8 cellular contexts compared by ENCODE assay signal in genomic region chr4:94208268-94208667, GRCh38. TPM values are rescaled to one million over a fixed set of nuclear protein-coding genes. Genes with fewer than 3 reads are reported as not detected.
DNase-seq lines count a peak whose midpoint lies in the region; ATAC-seq and TF ChIP-seq lines count a peak whose summit lies in the region.

No MANE protein-coding gene starts in this region.

- no peaks in the 10 kb centered on the region for H3K27me3 Mint-ChIP-seq in stimulated activated memory B cell treated with anti-CD40 and anti-IgM and Interleukin-4, amounts not matched to agents 10 μg/mL and 1 μg/mL and 100 μg/mL, for 72 hours

- H3K9me3 Mint-ChIP-seq in stimulated activated memory B cell treated with anti-CD40 and anti-IgM and Interleukin-4, amounts not matched to agents 10 μg/mL and 1 μg/mL and 100 μg/mL, for 72 hours = no peaks in the 10 kb centered on the region

- intact Hi-C loops in right cardiac atrium (cut with DNase I) = no loop called here

- H3K27ac ChIP-seq in WERI-Rb-1 (peak overlapping the region; percentile 98), right cardiac atrium (ENCODE audit: low read length) (peak overlapping the region; percentile 100)

- ATAC-seq in right cardiac atrium (no peak), GM21526 (IDR thresholded peaks at IDR 0.05; ENCODE audit: low FRiP score, unreplicated experiment) (no peak), left lobe of liver (no peak)
- ATAC-seq in stimulated activated memory B cell treated with anti-CD40 and anti-IgM and Interleukin-4, amounts not matched to agents 10 μg/mL and 1 μg/mL and 100 μg/mL, for 72 hours = no peak

- H3K4me1 Mint-ChIP-seq in stimulated activated memory B cell treated with anti-CD40 and anti-IgM and Interleukin-4, amounts not matched to agents 10 μg/mL and 1 μg/mL and 100 μg/mL, for 72 hours = peaks cover 29% of the 10 kb centered on the region

- H3K4me1 ChIP-seq in right cardiac atrium (ENCODE audit: control insufficient read depth, insufficient read depth, low read length) = peaks cover 1% of the 10 kb centered on the region

- TF ChIP-seq CTCF in WERI-Rb-1 (IDR thresholded peaks at IDR 0.05; ENCODE audit: low read depth, low read length) = no peak

- no peaks in the 10 kb centered on the region for H3K27me3 ChIP-seq in WERI-Rb-1 (ENCODE audit: insufficient read depth, low read depth, severe bottlenecking)
- H3K27me3 ChIP-seq in right cardiac atrium (ENCODE audit: control insufficient read depth, insufficient read depth) = no peaks in the 10 kb centered on the region

- peak overlapping the region; percentile 96 for H3K27ac Mint-ChIP-seq in stimulated activated memory B cell treated with anti-CD40 and anti-IgM and Interleukin-4, amounts not matched to agents 10 μg/mL and 1 μg/mL and 100 μg/mL, for 72 hours

- DNase-seq in NCI-H82 (lab: John Stamatoyannopoulos, UW) = peak; percentile 13
- DNase-seq in NCI-H82 treated with DMSO at 0.1 percent for 48 hours (lab: John Stamatoyannopoulos, UW; ENCODE audit: unreplicated experiment) = no peak
- no peak for DNase-seq in WERI-Rb-1
- DNase-seq in right cardiac atrium = no peak
- no peak for DNase-seq in stimulated activated CD4-positive, alpha-beta T cell treated with anti-CD3 and anti-CD28 coated beads, Interleukin-4, amount 100 ng/mL, for 1 hour
- no peak for DNase-seq in left lobe of liver (ENCODE audit: low spot score)

- H3K4me3 ChIP-seq in WERI-Rb-1 (ENCODE audit: low read depth, low read length) (peak overlapping the region; percentile 87), right cardiac atrium (ENCODE audit: low read length) (peak overlapping the region; percentile 95)

- peaks cover 50% of the 10 kb centered on the region for H3K36me3 ChIP-seq in WERI-Rb-1

- H3K9me3 ChIP-seq in WERI-Rb-1 (ENCODE audit: severe bottlenecking) (no peaks in the 10 kb centered on the region), right cardiac atrium (ENCODE audit: control insufficient read depth, low read length) (no peaks in the 10 kb centered on the region)

- peaks cover 15% of the 10 kb centered on the region for H3K36me3 Mint-ChIP-seq in stimulated activated memory B cell treated with anti-CD40 and anti-IgM and Interleukin-4, amounts not matched to agents 10 μg/mL and 1 μg/mL and 100 μg/mL, for 72 hours

- WGBS in right cardiac atrium = 12% methylated on average over 5 of the region's 5 CpGs

- peak overlapping the region; percentile 95 for H3K4me3 Mint-ChIP-seq in stimulated activated memory B cell treated with anti-CD40 and anti-IgM and Interleukin-4, amounts not matched to agents 10 μg/mL and 1 μg/mL and 100 μg/mL, for 72 hours

RNA-seq across cellular contexts. Expression of gene SMARCAD1, which starts 0.6 kb away (rescaled TPM):
- total RNA-seq in right cardiac atrium (10 to 100 TPM; 13.1 to 14.4 (median 14.0) TPM), left lobe of liver (7.4 TPM)
- polyA plus RNA-seq in right cardiac atrium = 5.6 TPM
